35 cellular contexts compared by ENCODE assay signal in genomic region chr19:30718014-30718413, GRCh38.
"Had no signal": no experiment of that assay in that cellular context is flagged by ENCODE, and none has a peak within 500 bp of the region (broad histone marks: within the 10 kb centered on the region; RNA-seq: fewer than 3 reads in every experiment).

No MANE protein-coding gene starts in this region.

- H3K9me3 ChIP-seq: MG63, Peyer's patch had no signal

- H3K27ac ChIP-seq: Peyer's patch, WERI-Rb-1 had no signal

- H3K4me3 ChIP-seq: MG63 had no signal

- H3K9me3 Mint-ChIP-seq: activated CD4-positive, alpha-beta T cell treated with anti-CD3 and anti-CD28 coated beads, Interleukin-2, amount 10 ng/mL, durations not matched to agents 24 days and 14 days; activated naive CD4-positive, alpha-beta T cell treated with anti-CD3 and anti-CD28 coated beads for 36 hours; activated naive CD8-positive, alpha-beta T cell treated with anti-CD3 and anti-CD28 coated beads, Interleukin-2, amount 50 U/mL, for 24 hours; activated T-cell treated with anti-CD3 and anti-CD28 coated beads, Interleukin-2, amount 50 U/mL, for 24 hours had no signal

- DNase-seq: activated CD4-positive, alpha-beta T cell treated with anti-CD3 and anti-CD28 coated beads for 1 hour; activated CD4-positive, alpha-beta T cell treated with anti-CD3 and anti-CD28 coated beads, Interleukin-2, amount 10 ng/mL, durations not matched to agents 24 days and 14 days; activated CD4-positive, alpha-beta T cell treated with anti-CD3 and anti-CD28 coated beads, Interleukin-2, amount 50 U/mL, for 48 hours; activated CD4-positive, CD25-positive, alpha-beta regulatory T cell; activated CD8-positive, alpha-beta T cell treated with anti-CD3 and anti-CD28 coated beads, Interleukin-2, amount 10 ng/mL, durations not matched to agents 7 days and 5 days; activated gamma-delta T cell treated with Interleukin-2 at 50 U/mL for 16 hours; activated naive CD4-positive, alpha-beta T cell treated with anti-CD3 and anti-CD28 coated beads for 36 hours; activated naive CD8-positive, alpha-beta T cell treated with anti-CD3 and anti-CD28 coated beads, Interleukin-2, amount 50 U/mL, for 24 hours; activated T-cell treated with anti-CD3 and anti-CD28 coated beads, Interleukin-2, amount 50 U/mL, for 24 hours; anterior cingulate cortex; caudate nucleus; Kasumi-1; KG1; NCI-H1048; NCI-H1105 treated with DMSO at 0.1 percent for 48 hours; NCI-H1436; NCI-H1694; NCI-H1930; NCI-H2081 treated with DMSO at 0.1 percent for 48 hours; NCI-H226; NCI-H446 treated with DMSO at 0.1 percent for 48 hours; NCI-H524; NCI-H69; NK-92 treated with Interleukin-12 subunit alpha and Interleukin-12 subunit beta, amount 100 ng/mL, for 24 hours; PC-3; Peyer's patch; RPMI8226; SHP77 treated with DMSO at 0.1 percent for 48 hours; SW 1271; T-helper 1 cell; T1000 had no signal

- H3K27me3 ChIP-seq: Peyer's patch had no signal

- H3K36me3 ChIP-seq: MG63, Peyer's patch, WERI-Rb-1 had no signal

- H3K27ac Mint-ChIP-seq: activated CD4-positive, alpha-beta T cell treated with anti-CD3 and anti-CD28 coated beads, Interleukin-2, amount 10 ng/mL, durations not matched to agents 24 days and 14 days; activated CD8-positive, alpha-beta T cell treated with anti-CD3 and anti-CD28 coated beads, Interleukin-2, amount 10 ng/mL, durations not matched to agents 7 days and 5 days; activated naive CD4-positive, alpha-beta T cell treated with anti-CD3 and anti-CD28 coated beads for 36 hours; activated naive CD8-positive, alpha-beta T cell; activated naive CD8-positive, alpha-beta T cell treated with anti-CD3 and anti-CD28 coated beads, Interleukin-2, amount 50 U/mL, for 24 hours; activated T-cell treated with anti-CD3 and anti-CD28 coated beads, Interleukin-2, amount 50 U/mL, for 24 hours had no signal

- H3K36me3 Mint-ChIP-seq: activated naive CD8-positive, alpha-beta T cell; brain had no signal

- H3K27me3 Mint-ChIP-seq: brain had no signal
